In the genomic region with DNA sequence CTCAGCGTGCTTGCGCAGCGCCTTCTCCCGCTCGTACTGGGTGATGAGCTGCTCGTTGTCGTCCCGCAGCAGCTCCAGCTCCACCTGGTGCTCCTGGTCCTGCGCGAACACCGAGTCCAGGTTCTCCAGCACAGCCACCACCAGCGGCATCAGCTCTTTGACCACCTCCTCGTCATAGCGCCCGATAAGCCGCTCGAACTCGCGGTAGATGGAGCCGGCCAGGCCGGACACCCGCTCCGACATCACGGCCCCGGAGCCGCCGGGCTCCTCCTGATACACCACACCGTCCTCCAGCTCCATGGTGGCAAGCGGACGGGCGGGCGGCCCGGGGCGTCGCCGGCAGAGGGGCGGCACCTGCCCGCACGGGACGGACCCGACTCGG, we compare ENCODE assay signal across 8 cellular contexts. TPM values are rescaled to one million over a fixed set of nuclear protein-coding genes. Genes with fewer than 3 reads are reported as not detected.
DNase-seq lines count a peak whose midpoint lies in the region; ATAC-seq, FAIRE-seq and TF ChIP-seq lines count a peak whose summit lies in the region.

No MANE protein-coding gene starts in this region.

- H3K9me3 ChIP-seq in BLaER1 (no peaks in the 10 kb centered on the region), small intestine (ENCODE audit: control insufficient read depth, low read depth) (no peaks in the 10 kb centered on the region)

- WGBS in small intestine, 3 donors, result 0 to 1% (median 0%) methylated on average over 26 to 42 of the region's 42 CpGs

- H3K27me3 ChIP-seq in BLaER1 (no peaks in the 10 kb centered on the region), small intestine (ENCODE audit: control insufficient read depth in 2 of 2, insufficient read depth in 2 of 2, low read length in 2 of 2) (no peaks in the 10 kb centered on the region)

- H3K36me3 ChIP-seq in BLaER1, result no peaks in the 10 kb centered on the region
- no peaks in the 10 kb centered on the region for H3K36me3 ChIP-seq in small intestine (ENCODE audit: control insufficient read depth in 2 of 2, insufficient read depth in 2 of 2, low read length in 2 of 2)

- H3K4me3 ChIP-seq in BLaER1 (peak overlapping the region; percentile 94), astrocyte of the spinal cord (ENCODE audit: low read depth, low read length) (peak overlapping the region; percentile 96), small intestine (ENCODE audit: low read depth in 1 of 2, low read length in 2 of 2) (peak overlapping the region; percentile 94 to 99)

- FAIRE-seq in small intestine (lab: Jason Lieb, UNC), result no peak

- DNase-seq in RKO (ENCODE audit: low spot score) (peak; percentile 56), astrocyte of the spinal cord (ENCODE audit: low read depth, low spot score) (peak; percentile 38), iPS-NIHi7 (ENCODE audit: extremely low spot score) (peak; percentile 27), small intestine (peak; percentile 56), COR-L47 (lab: John Stamatoyannopoulos, UW) (no peak)

- H3K4me1 ChIP-seq in BLaER1 (peaks cover 39% of the 10 kb centered on the region), small intestine (ENCODE audit: control insufficient read depth in 2 of 2, insufficient read depth in 1 of 2, low read depth in 1 of 2, low read length in 1 of 2) (peaks cover 0 to 2% of the 10 kb centered on the region in 2 donors)

- no peak for TF ChIP-seq CTCF in astrocyte of the spinal cord (IDR thresholded peaks at IDR 0.05; ENCODE audit: low read depth, low read length)

- peaks cover 50% of the 10 kb centered on the region for H4K20me1 ChIP-seq in BLaER1

- peak overlapping the region; percentile 95 for H3K4me2 ChIP-seq in BLaER1

- H3K9ac ChIP-seq in BLaER1, result peak overlapping the region; percentile 89

- in situ Hi-C loops in astrocyte of the spinal cord (cut with HindIII; ENCODE audit: low sequenced_read_pairs), result no loop called here

- ATAC-seq in GM18909 (IDR thresholded peaks at IDR 0.05; ENCODE audit: poor library complexity, unreplicated experiment), result peak; percentile 23
- peak; percentile 16 for ATAC-seq in HG03108 (IDR thresholded peaks at IDR 0.05; ENCODE audit: unreplicated experiment)

- H3K27ac ChIP-seq in BLaER1, result peak overlapping the region; percentile 81
- H3K27ac ChIP-seq in small intestine (ENCODE audit: low read depth in 1 of 2, low read length in 1 of 2), result peak overlapping the region; percentile 96 to 99

RNA-seq across cellular contexts. Expression of a gene that starts 0.3 kb away (rescaled TPM):
- polyA plus RNA-seq in small intestine, result 10 to 100 TPM; 14.1 to 21.3 (median 15.7) TPM

RNA-seq across cellular contexts. Expression of a gene that starts 33.0 kb away (rescaled TPM):
- polyA plus RNA-seq in small intestine, result 100 to 1,000 TPM in 1 of 3 donors, 10 to 100 TPM in 2; 18.6 to 175 (median 41.9) TPM

RNA-seq across cellular contexts. Expression of a gene that starts 45.9 kb away (rescaled TPM):
- 100 to 1,000 TPM; 403 to 992 (median 532) TPM for polyA plus RNA-seq in small intestine
